7 cellular contexts compared by ENCODE assay signal in the genomic region with DNA sequence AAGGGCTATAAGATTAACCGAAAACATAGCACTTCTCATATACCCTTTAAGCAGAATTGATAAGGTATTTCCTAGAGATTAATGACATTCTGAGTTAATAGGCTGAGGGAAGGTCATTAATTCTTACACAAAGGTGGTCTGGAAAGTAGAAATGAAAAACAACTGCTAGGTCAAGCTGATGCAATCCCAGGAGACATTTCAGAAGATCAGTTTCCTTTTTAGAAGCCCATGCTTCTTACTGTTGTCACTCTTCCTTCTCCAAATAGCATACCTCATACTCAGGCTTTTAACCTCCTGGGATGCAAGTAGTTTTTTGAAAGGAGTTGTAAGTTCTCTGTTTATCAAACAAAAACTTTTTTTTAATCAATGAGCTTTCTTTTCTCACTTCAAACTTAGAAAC. TPM values are rescaled to one million over a fixed set of nuclear protein-coding genes. Genes with fewer than 3 reads are reported as not detected.
DNase-seq lines count a peak whose midpoint lies in the region; ATAC-seq and TF ChIP-seq lines count a peak whose summit lies in the region.

No MANE protein-coding gene starts in this region.

- H3K27me3 ChIP-seq in OCI-LY3 (ENCODE audit: low read depth, low read length) (no peaks in the 10 kb centered on the region), neutrophil (no peaks in the 10 kb centered on the region), Peyer's patch (no peaks in the 10 kb centered on the region)

- no peak for TF ChIP-seq POLR2A in Peyer's patch (IDR thresholded peaks at IDR 0.05)

- H3K27ac ChIP-seq in OCI-LY3 (ENCODE audit: low read length) (peak overlapping the region; percentile 49), neutrophil (peak overlapping the region; percentile 71), Peyer's patch (no peak overlapping the region)

- no peaks in the 10 kb centered on the region for H4K20me1 ChIP-seq in OCI-LY3 (ENCODE audit: insufficient read depth, low read length)

- no peaks in the 10 kb centered on the region for H3K9me3 ChIP-seq in OCI-LY3 (ENCODE audit: insufficient read depth, low read length)
- no peaks in the 10 kb centered on the region for H3K9me3 ChIP-seq in neutrophil
- no peaks in the 10 kb centered on the region for H3K9me3 ChIP-seq in Peyer's patch

- peak overlapping the region; percentile 17; the same call in 1 of the 2 replicates for H3K9ac ChIP-seq in OCI-LY3 (ENCODE audit: low read length)

- H2AFZ ChIP-seq in OCI-LY3 (ENCODE audit: low read depth, low read length) = no peak overlapping the region

- no peak for DNase-seq in effector CD4-positive, alpha-beta T cell
- DNase-seq in Peyer's patch = no peak

- H3K4me2 ChIP-seq in OCI-LY3 (ENCODE audit: low read length) = peak overlapping the region; percentile 57

- H3K36me3 ChIP-seq in OCI-LY3 (replicated peaks; ENCODE audit: low read depth, low read length) = peaks cover 3% of the 10 kb centered on the region
- no peaks in the 10 kb centered on the region for H3K36me3 ChIP-seq in neutrophil
- no peaks in the 10 kb centered on the region for H3K36me3 ChIP-seq in Peyer's patch

- H3K4me3 ChIP-seq in OCI-LY3 (ENCODE audit: low read length) = peak overlapping the region; percentile 13; the same call in 1 of the 2 replicates
- no peak overlapping the region for H3K4me3 ChIP-seq in neutrophil (ENCODE audit: low read depth in 1 of 2, low read length in 1 of 2)
- H3K4me3 ChIP-seq in Peyer's patch = no peak overlapping the region

- ATAC-seq in GM18907 (IDR thresholded peaks at IDR 0.05; ENCODE audit: unreplicated experiment) = peak; percentile 42
- peak; percentile 39 for ATAC-seq in HG02610 (IDR thresholded peaks at IDR 0.05; ENCODE audit: unreplicated experiment)
- ATAC-seq in HG02973 (IDR thresholded peaks at IDR 0.05; ENCODE audit: unreplicated experiment) = no peak

- H3K79me2 ChIP-seq in OCI-LY3 (ENCODE audit: low read length) = no peaks in the 10 kb centered on the region

- TF ChIP-seq CTCF in OCI-LY3 (IDR thresholded peaks at IDR 0.05; ENCODE audit: low read depth, low read length) = no peak
- TF ChIP-seq CTCF in neutrophil (IDR thresholded peaks at IDR 0.05) = no peak
- TF ChIP-seq CTCF in Peyer's patch (IDR thresholded peaks at IDR 0.05) = no peak

- H3K4me1 ChIP-seq in OCI-LY3 (ENCODE audit: low read length) (peaks cover 38% of the 10 kb centered on the region), neutrophil (ENCODE audit: control insufficient read depth in 1 of 2, insufficient read depth in 1 of 2, low read depth in 1 of 2, low read length in 1 of 2) (peaks cover 43 to 46% of the 10 kb centered on the region in 2 experiments), Peyer's patch (peaks cover 0 to 5% (median 0%) of the 10 kb centered on the region in 4 donors)

RNA-seq across cellular contexts. Expression of gene FILIP1L, which starts 8.8 kb away (rescaled TPM):
- 10 to 100 TPM in 3 of 4 donors, 1 to 10 TPM in 1; 5.3 to 69.3 (median 13.1) TPM for total RNA-seq in Peyer's patch

Comparison
In these comparisons a context has a peak if more than half of its experiments do, and no peak if none do; other contexts are left out.
1. H3K27ac ChIP-seq: peak in OCI-LY3 (single experiment) and neutrophil (single experiment); none in Peyer's patch (0 of 4).